ENCODE assay signal across 13 cellular contexts in genomic region chr1:74396462-74396861, GRCh38.
"Had no signal": no experiment of that assay in that cellular context is flagged by ENCODE, and none has a peak within 500 bp of the region (broad histone marks: within the 10 kb centered on the region; RNA-seq: fewer than 3 reads in every experiment).

No MANE protein-coding gene starts in this region.

- H3K4me1 ChIP-seq: left lung, suprapubic skin had no signal

- H3K9me3 ChIP-seq: left lung, suprapubic skin had no signal

- FAIRE-seq: frontal cortex, islet of Langerhans had no signal

- H3K27ac ChIP-seq: epithelial cell of prostate, left lung, suprapubic skin had no signal

- ATAC-seq: activated CD8-positive, alpha-beta T cell treated with anti-CD3 and anti-CD28 coated beads, Interleukin-2, amount 10 ng/mL, durations not matched to agents 7 days and 5 days; natural killer cell treated with Interleukin-12 subunit alpha and Interleukin-12 subunit beta and Interleukin-15 and Interleukin-18, amount 100 ng/mL, for 72 hours had no signal

- DNase-seq: activated CD4-positive, alpha-beta T cell treated with anti-CD3 and anti-CD28 coated beads, Interleukin-2, amount 10 ng/mL, durations not matched to agents 24 days and 14 days; activated CD4-positive, CD25-positive, alpha-beta regulatory T cell; activated CD8-positive, alpha-beta memory T cell treated with anti-CD3 and anti-CD28 coated beads, Interleukin-2, amount 50 U/mL, for 4 hours; activated CD8-positive, alpha-beta T cell treated with anti-CD3 and anti-CD28 coated beads, Interleukin-2, amount 10 ng/mL, durations not matched to agents 7 days and 5 days; activated naive CD8-positive, alpha-beta T cell treated with anti-CD3 and anti-CD28 coated beads for 36 hours; left lung; stimulated activated CD4-positive, alpha-beta T cell treated with anti-CD3 and anti-CD28 coated beads, Interleukin-4, amount 100 ng/mL, for 24 hours; stimulated activated naive CD4-positive, alpha-beta T cell treated with Interleukin-2 at 50 U/mL for 16 hours had no signal

- H3K27me3 ChIP-seq: left lung, suprapubic skin had no signal

- H3K36me3 ChIP-seq: left lung, suprapubic skin had no signal

- H3K4me3 ChIP-seq: left lung, suprapubic skin had no signal
